ENCODE assay signal across 9 cellular contexts in genomic region chr13:34156841-34157365, GRCh38.
DNase-seq lines count a peak whose midpoint lies in the region; ATAC-seq and TF ChIP-seq lines count a peak whose summit lies in the region.
"Had no signal": no experiment of that assay in that cellular context is flagged by ENCODE, and none has a peak within 500 bp of the region (broad histone marks: within the 10 kb centered on the region; RNA-seq: fewer than 3 reads in every experiment).

No MANE protein-coding gene starts in this region.

- no peak overlapping the region for H3K4me2 ChIP-seq in H9 (ENCODE audit: insufficient read depth, insufficient read length, low read length)

- H2AFZ ChIP-seq in H9 (ENCODE audit: low read length) = no peak overlapping the region

- no peak overlapping the region for H3T11ph ChIP-seq in H9 (ENCODE audit: low read length)

- no peak overlapping the region for H2AK5ac ChIP-seq in H9 (ENCODE audit: insufficient read length, low read length)

- no peaks in the 10 kb centered on the region; the same call in 1 of the 2 replicates for H3K4me1 ChIP-seq in H9 (ENCODE audit: insufficient read depth, low read length)

- TF ChIP-seq CTCF in H9 (conservative IDR thresholded peaks at IDR 0.05) = no peak

- H3K56ac ChIP-seq in H9 (ENCODE audit: insufficient read length, low read depth, low read length) = no peak overlapping the region

- no peak overlapping the region for H4K5ac ChIP-seq in H9 (ENCODE audit: insufficient read length, low read depth, low read length)

- no peaks in the 10 kb centered on the region for H3K79me1 ChIP-seq in H9 (ENCODE audit: insufficient read depth, low read depth, low read length, poor library complexity, severe bottlenecking)

- H2BK15ac ChIP-seq in H9 (ENCODE audit: low read depth, low read length) = no peak overlapping the region

- H4K20me1 ChIP-seq in H9 (ENCODE audit: control insufficient read depth, insufficient read depth, insufficient read length) = no peaks in the 10 kb centered on the region

- no peaks in the 10 kb centered on the region for H3K9me3 Mint-ChIP-seq in H9
- H3K9me3 Mint-ChIP-seq: CD8-positive, alpha-beta T cell had no signal

- H3K27me3 Mint-ChIP-seq in H9 (ENCODE audit: low read depth) = no peaks in the 10 kb centered on the region

- 0 out of 2 replicates have a peak, but pooled peaks cover 1% of the 10 kb centered on the region for H3K79me2 ChIP-seq in H9 (ENCODE audit: insufficient read depth, low read length)

- no peaks in the 10 kb centered on the region for H3K9me3 ChIP-seq in H9 (ENCODE audit: control insufficient read depth, low read depth, low read length)

- no peak overlapping the region for H4K91ac ChIP-seq in H9 (ENCODE audit: insufficient read length, low read depth, low read length)

- peaks cover 29 to 33% of the 10 kb centered on the region in 2 experiments for H3K4me1 Mint-ChIP-seq in H9

- H3K23ac ChIP-seq in H9 (ENCODE audit: insufficient read length, low read depth, low read length) = no peak overlapping the region

- DNase-seq in NCI-H2171 treated with DMSO at 0.1 percent for 48 hours (lab: John Stamatoyannopoulos, UW) (peak; percentile 44), NCI-H2171 (lab: John Stamatoyannopoulos, UW) (no peak), H9 (peak; percentile 59), Kasumi-1 (lab: John Stamatoyannopoulos, UW) (peak; percentile 57 to 74), SKM-1 treated with dmso at 0.1 percent for 144 hours (lab: John Stamatoyannopoulos, UW; ENCODE audit: unreplicated experiment) (peak; percentile 75), cerebellum (ENCODE audit: low spot score) (peak; percentile 46), lung microvascular endothelial cell (ENCODE audit: low read depth in 2 of 2) (peak; percentile 95 to 100)
- DNase-seq in stimulated activated naive CD8-positive, alpha-beta T cell treated with anti-CD3 and anti-CD28 coated beads, Interleukin-15, Interleukin-2, amounts not matched to agents 100 U/mL and 50 U/mL, for 24 hours = peak; percentile 30

- no peak overlapping the region for H3K4me3 Mint-ChIP-seq in H9
- H3K4me3 Mint-ChIP-seq: CD8-positive, alpha-beta T cell had no signal

- H3K36me3 Mint-ChIP-seq in H9 (ENCODE audit: insufficient read depth in 1 of 3, low read depth in 3 of 3) = no peaks in the 10 kb centered on the region
- H3K36me3 Mint-ChIP-seq: CD8-positive, alpha-beta T cell had no signal

- H2BK20ac ChIP-seq in H9 (ENCODE audit: low read depth, low read length, poor library complexity, severe bottlenecking) = no peak overlapping the region

- no peak overlapping the region for H3K18ac ChIP-seq in H9 (ENCODE audit: insufficient read length, low read depth, low read length)

- no peak overlapping the region for H4K8ac ChIP-seq in H9 (replicated peaks; ENCODE audit: insufficient read length, low read depth, low read length)

- no peak overlapping the region for H3K9ac ChIP-seq in H9 (ENCODE audit: extremely low read depth, insufficient read length, low read length)

- no peak overlapping the region for H2BK12ac ChIP-seq in H9 (ENCODE audit: insufficient read length, low read depth, low read length)

- WGBS in H9 (ENCODE audit: extremely low coverage, insufficient read length, low lambda C conversion rate) = no CpG with 5 or more reads among the region's 12 CpGs

- no peak overlapping the region for H3K27ac ChIP-seq in H9 (ENCODE audit: insufficient read length, low read depth, low read length)

- ATAC-seq in stimulated activated naive CD8-positive, alpha-beta T cell treated with anti-CD3 and anti-CD28 coated beads, Interleukin-15, Interleukin-2, amounts not matched to agents 100 U/mL and 50 U/mL, for 24 hours = peak; percentile 89
- ATAC-seq: CD8-positive, alpha-beta T cell had no signal

- peak overlapping the region in 1 of 3 experiments; percentile 69; a peak in 1 of 7 replicates for H3K27ac Mint-ChIP-seq in H9
- H3K27ac Mint-ChIP-seq: CD8-positive, alpha-beta T cell had no signal

- no peaks in the 10 kb centered on the region for H3K27me3 ChIP-seq in H9 (ENCODE audit: insufficient read depth, low read length)

- no peak overlapping the region for H2BK120ac ChIP-seq in H9 (ENCODE audit: low read depth, low read length, poor library complexity, severe bottlenecking)

- no peak overlapping the region for H3K14ac ChIP-seq in H9 (ENCODE audit: insufficient read depth, low read length)

- no peak overlapping the region for H3K4ac ChIP-seq in H9 (ENCODE audit: low read depth, low read length)

- no peak overlapping the region for H2BK5ac ChIP-seq in H9 (ENCODE audit: insufficient read length, low read length)

- H3K23me2 ChIP-seq in H9 (ENCODE audit: insufficient read length, low read depth, low read length, poor library complexity, severe bottlenecking) = no peaks in the 10 kb centered on the region
